ENCODE assay signal across 27 cellular contexts in the genomic region with DNA sequence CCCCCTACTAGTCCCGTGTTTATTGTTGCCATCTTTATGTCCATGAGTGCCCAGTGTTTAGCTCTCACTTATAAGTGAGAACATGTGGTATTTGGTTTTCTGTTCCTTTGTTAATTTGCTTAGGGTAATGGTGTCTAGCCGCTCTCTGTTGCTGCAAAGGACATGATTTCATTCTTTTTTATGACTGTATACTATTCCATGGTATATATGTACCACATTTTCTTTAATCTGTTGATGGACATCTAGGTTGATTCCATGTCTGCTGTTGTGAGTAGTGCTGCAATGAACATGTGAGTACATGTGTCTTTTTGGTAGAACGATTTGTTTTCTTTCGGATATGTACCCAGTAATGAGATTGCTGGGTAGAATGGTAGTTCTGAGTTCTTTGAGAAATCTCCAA.
"Had no signal": no experiment of that assay in that cellular context is flagged by ENCODE, and none has a peak within 500 bp of the region (broad histone marks: within the 10 kb centered on the region; RNA-seq: fewer than 3 reads in every experiment).

No MANE protein-coding gene starts in this region.

- H3K9me3 ChIP-seq: gastrocnemius medialis had no signal

- H3K36me3 ChIP-seq: lower lobe of right lung had no signal

- H3K4me3 ChIP-seq: coronary artery, dorsolateral prefrontal cortex, esophagus squamous epithelium, gastrocnemius medialis, heart right ventricle, left lung, lower lobe of right lung, mucosa of descending colon had no signal

- H3K27me3 ChIP-seq: dorsolateral prefrontal cortex, esophagus squamous epithelium, gastrocnemius medialis, heart right ventricle, left lung had no signal

- H3K4me1 ChIP-seq: esophagus squamous epithelium, gastrocnemius medialis, heart right ventricle, left lung, lower lobe of right lung had no signal

- H3K27me3 Mint-ChIP-seq: naive B cell; naive thymus-derived CD8-positive, alpha-beta T cell had no signal

- H3K4me3 Mint-ChIP-seq: mesothelial cell of epicardium; naive B cell; naive thymus-derived CD8-positive, alpha-beta T cell had no signal

- H3K27ac ChIP-seq: coronary artery, dorsolateral prefrontal cortex, epithelial cell of prostate, esophagus squamous epithelium, gastrocnemius medialis, heart right ventricle, left lung, lower lobe of right lung had no signal

- H3K4me1 Mint-ChIP-seq: mesothelial cell of epicardium had no signal

- ATAC-seq: esophagus mucosa; gastrocnemius medialis; heart right ventricle; left cardiac atrium; left lung; left ventricle myocardium superior; lower lobe of right lung; mucosa of descending colon; naive thymus-derived CD8-positive, alpha-beta T cell had no signal

- H3K27ac Mint-ChIP-seq: mesothelial cell of epicardium; naive B cell; naive thymus-derived CD8-positive, alpha-beta T cell had no signal

- FAIRE-seq: islet of Langerhans, keratinocyte had no signal

- DNase-seq: dermis blood vessel endothelial cell; dorsolateral prefrontal cortex; effector CD4-positive, alpha-beta T cell; effector memory CD4-positive, alpha-beta T cell; erythroblast; esophagus squamous epithelium; foreskin fibroblast; foreskin melanocyte; gastrocnemius medialis; glutamatergic neuron; head of caudate nucleus; heart right ventricle; hippocampal formation; left cardiac atrium; left lung; left ventricle myocardium superior; lower lobe of right lung; mesenchymal stem cell; mucosa of descending colon; naive B cell; naive thymus-derived CD8-positive, alpha-beta T cell had no signal
